Comparison of ENCODE assay signal across 28 cellular contexts in genomic region chr6:77136086-77136485, GRCh38.
DNase-seq lines count a peak whose midpoint lies in the region; ATAC-seq, FAIRE-seq and TF ChIP-seq lines count a peak whose summit lies in the region.
"Had no signal": no experiment of that assay in that cellular context is flagged by ENCODE, and none has a peak within 500 bp of the region (broad histone marks: within the 10 kb centered on the region; RNA-seq: fewer than 3 reads in every experiment).

No MANE protein-coding gene starts in this region.

- no peak overlapping the region for H4K5ac ChIP-seq in IMR-90 (ENCODE audit: low read depth, low read length)

- SMC1A ChIA-PET in GM12878 (lab: Charles Lee; ENCODE audit: uncharacterized antibody, unreplicated experiment) = interaction anchor here (1.7 kb wide), 1 partner anchor 10 kb away, joined by 3 read pairs; no protein-coding TSS in a partner anchor

- TF ChIP-seq RAD21 in IMR-90 (IDR thresholded peaks at IDR 0.05; ENCODE audit: low read length) (no peak), GM12878 (IDR thresholded peaks at IDR 0.05; ENCODE audit: insufficient read depth, low read depth, low read length) (no peak)

- H2AK5ac ChIP-seq in IMR-90 (ENCODE audit: low read depth, low read length) = no peak overlapping the region

- in situ Hi-C loops in Caki2 (cut with HindIII; ENCODE audit: low pct_unique_long_range_greater_than_20kb, low sequenced_read_pairs) = no loop called here
- in situ Hi-C loops in IMR-90 (cut with MboI; ENCODE audit: low sequenced_read_pairs) = no loop called here
- in situ Hi-C loops in GM12878 (cut with MboI) = no loop called here

- no peak overlapping the region for H2BK120ac ChIP-seq in IMR-90 (ENCODE audit: low read depth, low read length)

- H3K4ac ChIP-seq in IMR-90 (ENCODE audit: low read depth, low read length) = no peak overlapping the region

- no peak overlapping the region for H3K14ac ChIP-seq in IMR-90 (replicated peaks; ENCODE audit: low read depth, low read length)

- H4K8ac ChIP-seq in IMR-90 (ENCODE audit: low read depth in 2 of 2, low read length in 2 of 2) = no peak overlapping the region

- TF ChIP-seq POLR2A in IMR-90 (IDR thresholded peaks at IDR 0.05; ENCODE audit: low read depth, low read length) (no peak), GM12878 (IDR thresholded peaks at IDR 0.05; ENCODE audit: low read depth, low read length) (no peak)

- no peak overlapping the region for H3K4me2 ChIP-seq in IMR-90 (ENCODE audit: low read depth, low read length)
- no peak overlapping the region for H3K4me2 ChIP-seq in GM12878 (ENCODE audit: control insufficient read depth, insufficient read depth)
- H3K4me2 ChIP-seq: A549 had no signal

- H3K4me1 ChIP-seq in IMR-90 (ENCODE audit: control insufficient read depth, insufficient read depth, low read length) (no peaks in the 10 kb centered on the region), GM12878 (ENCODE audit: control insufficient read depth, insufficient read depth, low read length) (no peaks in the 10 kb centered on the region)
- H3K4me1 ChIP-seq: A549, tibial nerve had no signal

- no peaks in the 10 kb centered on the region for H3K79me2 ChIP-seq in GM12878 (ENCODE audit: control insufficient read depth, insufficient read depth, low read length)

- H2BK5ac ChIP-seq in IMR-90 (ENCODE audit: low read depth, low read length, poor library complexity, severe bottlenecking) = no peak overlapping the region

- H3K27me3 ChIP-seq in IMR-90 (ENCODE audit: control insufficient read depth, insufficient read depth, low read length) = no peaks in the 10 kb centered on the region
- no peaks in the 10 kb centered on the region for H3K27me3 ChIP-seq in GM12878 (replicated peaks in 1 of 2; ENCODE audit: control insufficient read depth in 2 of 2, insufficient read depth in 2 of 2, low read length in 1 of 2)
- H3K27me3 ChIP-seq: tibial nerve had no signal

- BruUV-seq in IMR-90 (replicated peaks; lab: Mats Ljungman, UMichigan) (no TSS peak), GM12878 (replicated peaks; lab: Mats Ljungman, UMichigan) (no TSS peak)

- H3K4me3 ChIP-seq in IMR-90 (ENCODE audit: insufficient read depth, low read depth, low read length) (no peak overlapping the region), GM12878 (no peak overlapping the region)
- H3K4me3 ChIP-seq: A549, tibial nerve had no signal

- H3K36me3 ChIP-seq in IMR-90 (ENCODE audit: control insufficient read depth, insufficient read depth, low read length) (no peaks in the 10 kb centered on the region), GM12878 (ENCODE audit: control insufficient read depth in 2 of 2, insufficient read depth in 2 of 2, low read length in 1 of 2) (no peaks in the 10 kb centered on the region)
- H3K36me3 ChIP-seq: tibial nerve had no signal

- TF ChIP-seq EP300 in GM12878 (IDR thresholded peaks at IDR 0.05; ENCODE audit: borderline replicate concordance in 1 of 2, control insufficient read depth in 1 of 2, low read depth in 2 of 2, low read length in 2 of 2) = no peak

- intact Hi-C loops in IMR-90 (cut with micrococcal nuclease) = no loop called here
- intact Hi-C loops in GM12878 (cut with micrococcal nuclease; ENCODE audit: unreplicated experiment) = no loop called here

- H3K23ac ChIP-seq in IMR-90 (ENCODE audit: low read depth, low read length) = no peak overlapping the region

- H3K9me3 ChIP-seq in IMR-90 (ENCODE audit: control insufficient read depth, insufficient read depth, low read length) (no peaks in the 10 kb centered on the region), GM12878 (replicated peaks; ENCODE audit: control insufficient read depth, insufficient read depth, low read length) (no peaks in the 10 kb centered on the region)
- H3K9me3 ChIP-seq: A549, tibial nerve had no signal

- no peak overlapping the region for H3K56ac ChIP-seq in IMR-90 (ENCODE audit: extremely low read depth, insufficient read depth, low read length)

- H2BK15ac ChIP-seq in IMR-90 (ENCODE audit: low read depth, low read length) = no peak overlapping the region

- dilution Hi-C loops in IMR-90 (cut with HindIII; ENCODE audit: low sequenced_read_pairs, unreplicated experiment) = no loop called here

- no peaks in the 10 kb centered on the region for H4K20me1 ChIP-seq in IMR-90 (ENCODE audit: insufficient read depth, low read length)
- no peaks in the 10 kb centered on the region for H4K20me1 ChIP-seq in GM12878 (ENCODE audit: control insufficient read depth, insufficient read depth)

- H3K9ac ChIP-seq in IMR-90 (ENCODE audit: low read depth, low read length) (no peak overlapping the region), GM12878 (ENCODE audit: control insufficient read depth, insufficient read depth, low read length) (no peak overlapping the region)

- H3K18ac ChIP-seq in IMR-90 (ENCODE audit: low read depth, low read length) = no peak overlapping the region

- no peak overlapping the region for H2AFZ ChIP-seq in IMR-90 (replicated peaks; ENCODE audit: low read length, poor library complexity)
- no peak overlapping the region for H2AFZ ChIP-seq in GM12878 (ENCODE audit: control insufficient read depth, low read depth, low read length)

- H4K91ac ChIP-seq in IMR-90 (ENCODE audit: insufficient read depth, low read depth, low read length) = no peak overlapping the region

- no peak for TF ChIP-seq CTCF in IMR-90 (conservative IDR thresholded peaks at IDR 0.05; ENCODE audit: low read depth, low read length)
- TF ChIP-seq CTCF in GM12878 (IDR thresholded peaks at IDR 0.05 in 2 of 3, conservative IDR thresholded peaks at IDR 0.05 in 1 of 3; ENCODE audit: control insufficient read depth in 2 of 3, extremely low read depth in 1 of 3, insufficient read depth in 1 of 3, low read depth in 3 of 3, low read length in 3 of 3) = no peak

- no peak overlapping the region for H2AK9ac ChIP-seq in IMR-90 (replicated peaks; ENCODE audit: low read depth, low read length, poor library complexity)

- FAIRE-seq in GM12878 (lab: Jason Lieb, UNC) (no peak), frontal cortex (lab: Jason Lieb, UNC) (peak; percentile 36)
- FAIRE-seq: A549, HTR-8/SVneo had no signal

- ATAC-seq in IMR-90 (ENCODE audit: low read depth) (no peak), GM12878 (peak; percentile 17; the same call in 1 of the 3 replicates), HG02763 (IDR thresholded peaks at IDR 0.05; ENCODE audit: unreplicated experiment) (no peak), HG02642 (IDR thresholded peaks at IDR 0.05; ENCODE audit: poor library complexity, unreplicated experiment) (no peak)
- ATAC-seq: A549; CD8-positive, alpha-beta T cell; left lobe of liver; T-helper 17 cell had no signal

- H3K79me1 ChIP-seq in IMR-90 (ENCODE audit: low read depth in 1 of 2, low read length in 2 of 2) = no peaks in the 10 kb centered on the region

- RAD21 ChIA-PET in GM12878 (lab: Charles Lee; ENCODE audit: unreplicated experiment) = interaction anchor here (0.6 kb wide), 1 partner anchor 59 kb away, joined by 4 read pairs; no protein-coding TSS in a partner anchor

- DNase-seq in Caki2 (ENCODE audit: low read depth) (peak; percentile 16), IMR-90 (peak; percentile 16), GM12878 (ENCODE audit: low read depth, low spot score) (no peak), frontal cortex (ENCODE audit: low spot score in 2 of 2) (no peak), substantia nigra (lab: John Stamatoyannopoulos, UW) (no peak), SW480 (ENCODE audit: low spot score) (no peak)
- DNase-seq: activated CD4-positive, alpha-beta T cell treated with anti-CD3 and anti-CD28 coated beads for 4 hours; activated CD8-positive, alpha-beta memory T cell treated with anti-CD3 and anti-CD28 coated beads for 24 hours; activated effector memory CD4-positive, alpha-beta T cell treated with Interleukin-2 at 50 U/mL for 16 hours; activated naive CD8-positive, alpha-beta T cell treated with anti-CD3 and anti-CD28 coated beads for 36 hours; CD8-positive, alpha-beta T cell; cerebellar nuclear complex; DMS 273 treated with DMSO at 0.1 percent for 48 hours; erythroblast; foreskin melanocyte; H7; KBM-7; mesendoderm; NCI-H1436; NCI-H774; RPMI8226; T-helper 17 cell had no signal

- no peak overlapping the region for H2BK20ac ChIP-seq in IMR-90 (ENCODE audit: low read depth, low read length)

- no peak overlapping the region for H3K27ac ChIP-seq in IMR-90 (ENCODE audit: insufficient read depth, low read length)
- no peak overlapping the region for H3K27ac ChIP-seq in GM12878 (ENCODE audit: control insufficient read depth, insufficient read depth)
- H3K27ac ChIP-seq in substantia nigra (ENCODE audit: low read depth, low read length, poor library complexity, severe bottlenecking) = no peak overlapping the region
- H3K27ac ChIP-seq: A549, tibial nerve had no signal

- CTCF ChIA-PET in IMR-90 (lab: Yijun Ruan, JAX) = no interaction called here
- CTCF ChIA-PET in GM12878 (lab: Yijun Ruan, JAX) = no interaction called here

- no peaks in the 10 kb centered on the region for H3K9me1 ChIP-seq in IMR-90 (ENCODE audit: insufficient read depth, low read length)

- POLR2A ChIA-PET in IMR-90 (lab: Charles Lee; ENCODE audit: unreplicated experiment) (no interaction called here), GM12878 (lab: Charles Lee) (no interaction called here)

TF ChIP-seq in IMR-90, 13 proteins besides CTCF, POLR2A, EP300 and RAD21 (continues in another document):
- TF ChIP-seq FOS (IDR thresholded peaks at IDR 0.05; ENCODE audit: low read depth, low read length) (no peak), RCOR1 (IDR thresholded peaks at IDR 0.05; ENCODE audit: insufficient replicate concordance, low read length) (no peak), SMC3 (IDR thresholded peaks at IDR 0.05; ENCODE audit: low read depth, low read length) (no peak), RFX5 (IDR thresholded peaks at IDR 0.05; ENCODE audit: low read depth, low read length) (no peak), BHLHE40 (IDR thresholded peaks at IDR 0.05; ENCODE audit: low read depth, low read length) (no peak), CHD1 (IDR thresholded peaks at IDR 0.05; ENCODE audit: low read depth, low read length) (no peak), NFE2L2 (IDR thresholded peaks at IDR 0.05; ENCODE audit: low read depth, low read length) (no peak), MAZ (IDR thresholded peaks at IDR 0.05; ENCODE audit: borderline replicate concordance, low read depth, low read length) (no peak), CEBPB (IDR thresholded peaks at IDR 0.05; ENCODE audit: low read depth, low read length) (no peak)

TF ChIP-seq in GM12878, 131 proteins besides CTCF, POLR2A, EP300 and RAD21 (continues in another document):
- TF ChIP-seq ELK1 (IDR thresholded peaks at IDR 0.05; ENCODE audit: low read depth, low read length) (no peak), BRCA1 (IDR thresholded peaks at IDR 0.05; ENCODE audit: low read depth, low read length) (no peak)

Comparison
In these comparisons a context has a peak if more than half of its experiments do, and no peak if none do; other contexts are left out.
1. DNase-seq: peak in Caki2 (single experiment) and IMR-90 (single experiment); none in GM12878 (single experiment), frontal cortex (0 of 2), substantia nigra (0 of 49) and SW480 (single experiment).